ENCODE assay signal across 20 cellular contexts in genomic region chr18:26948703-26949102, GRCh38.
DNase-seq lines count a peak whose midpoint lies in the region; ATAC-seq and TF ChIP-seq lines count a peak whose summit lies in the region.
"Had no signal": no experiment of that assay in that cellular context is flagged by ENCODE, and none has a peak within 500 bp of the region (broad histone marks: within the 10 kb centered on the region; RNA-seq: fewer than 3 reads in every experiment).

No MANE protein-coding gene starts in this region.

- peaks cover 8% of the 10 kb centered on the region; the same call in 1 of the 3 replicates for H3K9me3 Mint-ChIP-seq in GM23338
- peaks cover 2% of the 10 kb centered on the region for H3K9me3 Mint-ChIP-seq in neural crest cell

- no peaks in the 10 kb centered on the region for H3K27me3 ChIP-seq in GM23338 (ENCODE audit: insufficient read depth)
- no peaks in the 10 kb centered on the region for H3K27me3 ChIP-seq in left lung
- H3K27me3 ChIP-seq in WERI-Rb-1 (ENCODE audit: insufficient read depth, low read depth, severe bottlenecking), result no peaks in the 10 kb centered on the region
- H3K27me3 ChIP-seq: BLaER1 treated with 17β-estradiol and CSF1 and Interleukin-3, amounts not matched to agents 10 nM and 100 nM had no signal

- H3K36me3 ChIP-seq in GM23338 (ENCODE audit: insufficient read depth) (no peaks in the 10 kb centered on the region), left lung (no peaks in the 10 kb centered on the region), WERI-Rb-1 (no peaks in the 10 kb centered on the region)
- H3K36me3 ChIP-seq: BLaER1 treated with 17β-estradiol and CSF1 and Interleukin-3, amounts not matched to agents 10 nM and 100 nM had no signal

- in situ Hi-C loops in GM13976 (cut with MboI; ENCODE audit: low sequenced_read_pairs, unreplicated experiment), result no loop called here

- H3K4me1 Mint-ChIP-seq in GM23338 (peaks cover 12% of the 10 kb centered on the region), neural crest cell (peaks cover 11% of the 10 kb centered on the region)
- H3K4me1 Mint-ChIP-seq: B cell had no signal

- no peak overlapping the region for H3K4me2 ChIP-seq in GM23338
- H3K4me2 ChIP-seq: A549; BLaER1 treated with 17β-estradiol and CSF1 and Interleukin-3, amounts not matched to agents 10 nM and 100 nM had no signal

- H3K9me3 ChIP-seq in left lung (peaks cover 0 to 4% of the 10 kb centered on the region in 2 donors), WERI-Rb-1 (ENCODE audit: severe bottlenecking) (no peaks in the 10 kb centered on the region)
- H3K9me3 ChIP-seq: A549, Caco-2 had no signal

- H3K4me3 Mint-ChIP-seq in GM23338 (no peak overlapping the region), neural crest cell (no peak overlapping the region)
- H3K4me3 Mint-ChIP-seq: B cell; CD4-positive, alpha-beta T cell; CD8-positive, alpha-beta T cell had no signal

- TF ChIP-seq CTCF in GM23338 (conservative IDR thresholded peaks at IDR 0.05; ENCODE audit: low read depth in 2 of 2) (no peak), left lung (IDR thresholded peaks at IDR 0.05) (no peak), neural crest cell (conservative IDR thresholded peaks at IDR 0.05) (no peak), WERI-Rb-1 (IDR thresholded peaks at IDR 0.05; ENCODE audit: low read depth, low read length) (no peak), GM13976 (IDR thresholded peaks at IDR 0.05; ENCODE audit: borderline replicate concordance, control extremely low read depth, extremely low read depth, insufficient read depth, missing control alignments) (no peak)

- H4K20me1 ChIP-seq in GM23338 (replicated peaks; ENCODE audit: insufficient read depth), result no peaks in the 10 kb centered on the region
- H4K20me1 ChIP-seq: BLaER1 treated with 17β-estradiol and CSF1 and Interleukin-3, amounts not matched to agents 10 nM and 100 nM had no signal

- peaks cover 11% of the 10 kb centered on the region; the same call in 2 of the 3 replicates for H3K36me3 Mint-ChIP-seq in GM23338 (ENCODE audit: low read depth)
- H3K36me3 Mint-ChIP-seq in neural crest cell (ENCODE audit: low read depth), result peaks cover 4% of the 10 kb centered on the region
- H3K36me3 Mint-ChIP-seq: CD8-positive, alpha-beta T cell had no signal

- peaks cover 4% of the 10 kb centered on the region; the same call in 1 of the 2 replicates for H3K9me2 ChIP-seq in GM23338 (ENCODE audit: insufficient read depth)

- H2AFZ ChIP-seq in GM23338, result no peak overlapping the region

- H3K4me3 ChIP-seq in GM23338 (no peak overlapping the region), left lung (no peak overlapping the region), WERI-Rb-1 (ENCODE audit: low read depth, low read length) (no peak overlapping the region)
- H3K4me3 ChIP-seq: A549; BLaER1 treated with 17β-estradiol and CSF1 and Interleukin-3, amounts not matched to agents 10 nM and 100 nM had no signal

- H3F3A ChIP-seq in GM23338 (replicated peaks; ENCODE audit: low read depth), result no peaks in the 10 kb centered on the region

- H3K79me2 ChIP-seq in GM23338 (replicated peaks; ENCODE audit: insufficient read depth), result no peaks in the 10 kb centered on the region

- DNase-seq in GM23338 (ENCODE audit: low spot score), result peak; percentile 8
- DNase-seq in left lung, result no peak
- DNase-seq in neural crest cell (ENCODE audit: low read depth, low spot score), result no peak
- peak; percentile 31 for DNase-seq in putamen (ENCODE audit: low spot score)
- DNase-seq in stimulated activated CD4-positive, alpha-beta T cell treated with anti-CD3 and anti-CD28 coated beads, Interleukin-4, amount 100 ng/mL, for 24 hours, result no peak
- no peak for DNase-seq in WERI-Rb-1
- DNase-seq in GM13976 (ENCODE audit: low spot score), result no peak
- DNase-seq: AML-193; Caco-2; Calu3; CD4-positive, alpha-beta T cell; CD8-positive, alpha-beta T cell; DMS79 treated with DMSO at 0.1 percent for 48 hours; GF-D8 had no signal

- H3K27ac ChIP-seq in GM23338 (ENCODE audit: low read depth), result no peak overlapping the region
- no peak overlapping the region for H3K27ac ChIP-seq in left lung
- H3K27ac ChIP-seq in WERI-Rb-1, result no peak overlapping the region
- H3K27ac ChIP-seq: 22Rv1; A549; BLaER1 treated with 17β-estradiol and CSF1 and Interleukin-3, amounts not matched to agents 10 nM and 100 nM; C4-2B had no signal

- H3K27ac Mint-ChIP-seq in GM23338 (no peak overlapping the region), neural crest cell (ENCODE audit: unreplicated experiment) (peak overlapping the region; percentile 39)
- H3K27ac Mint-ChIP-seq: B cell; CD4-positive, alpha-beta T cell; CD8-positive, alpha-beta T cell had no signal

- ATAC-seq in GM23338 (no peak), left lung (peak; percentile 68), GM21825 (IDR thresholded peaks at IDR 0.05; ENCODE audit: unreplicated experiment) (no peak)
- ATAC-seq: A549; CD8-positive, alpha-beta T cell had no signal

- H3K27me3 Mint-ChIP-seq in GM23338 (ENCODE audit: insufficient read depth, low read depth, poor library complexity), result peaks cover 1% of the 10 kb centered on the region
- no peaks in the 10 kb centered on the region for H3K27me3 Mint-ChIP-seq in neural crest cell (ENCODE audit: low read depth)
- H3K27me3 Mint-ChIP-seq: B cell; CD4-positive, alpha-beta T cell had no signal

- intact Hi-C loops in left lung (cut with DNase I), result no loop called here

- H3K4me1 ChIP-seq in GM23338 (ENCODE audit: insufficient read depth) (no peaks in the 10 kb centered on the region), left lung (no peaks in the 10 kb centered on the region)
- H3K4me1 ChIP-seq: A549, Caco-2 had no signal

TF ChIP-seq in GM23338, 12 proteins besides CTCF, POLR2A, EP300 and RAD21 (continues in another document):
- TF ChIP-seq REST (IDR thresholded peaks at IDR 0.05; ENCODE audit: unreplicated experiment) (no peak), NANOG (IDR thresholded peaks at IDR 0.05; ENCODE audit: borderline replicate concordance) (no peak), ZNF114 (CRISPR knock-in tag; IDR thresholded peaks at IDR 0.05) (no peak), JUNB (IDR thresholded peaks at IDR 0.05; ENCODE audit: unreplicated experiment) (no peak), EZH2 (IDR thresholded peaks at IDR 0.05; ENCODE audit: low read depth, unreplicated experiment) (no peak), CREB1 (CRISPR knock-in tag; IDR thresholded peaks at IDR 0.05; ENCODE audit: low read depth) (no peak), POLR2AphosphoS5 (IDR thresholded peaks at IDR 0.05; ENCODE audit: low read depth) (no peak), EZH2phosphoT487 (IDR thresholded peaks at IDR 0.05; ENCODE audit: unreplicated experiment) (no peak), ETS1 (IDR thresholded peaks at IDR 0.05) (no peak), ZNF331 (CRISPR knock-in tag; IDR thresholded peaks at IDR 0.05; ENCODE audit: low read depth) (no peak)

Comparison
In these comparisons a context has a peak if more than half of its experiments do, and no peak if none do; other contexts are left out.
1. DNase-seq: peak in GM23338 (single experiment) and putamen (single experiment); none in left lung (0 of 2), neural crest cell (single experiment), stimulated activated CD4-positive, alpha-beta T cell treated with anti-CD3 and anti-CD28 coated beads, Interleukin-4, amount 100 ng/mL, for 24 hours (single experiment), WERI-Rb-1 (single experiment) and GM13976 (single experiment).